In genomic region chr5:124087752-124088151, GRCh38 we compare ENCODE assay signal across 2 cellular contexts.
TF ChIP-seq lines count a peak whose summit lies in the region.

No MANE protein-coding gene starts in this region.

TF ChIP-seq in WTC11, 78 proteins besides CTCF, POLR2A, EP300 and RAD21 (continued from another document):
- TF ChIP-seq ZNF281 (CRISPR knock-in tag; IDR thresholded peaks at IDR 0.05) (no peak), MLX (CRISPR knock-in tag; IDR thresholded peaks at IDR 0.05) (no peak), MAX (CRISPR knock-in tag; IDR thresholded peaks at IDR 0.05) (no peak), SOX15 (CRISPR knock-in tag; IDR thresholded peaks at IDR 0.05) (no peak), ATF2 (CRISPR knock-in tag; IDR thresholded peaks at IDR 0.05; ENCODE audit: borderline replicate concordance, low read depth) (no peak)

TF ChIP-seq in SK-N-SH, 30 proteins besides CTCF, POLR2A, EP300 and RAD21:
- TF ChIP-seq REST (IDR thresholded peaks at IDR 0.05; ENCODE audit: low read depth, low read length) (no peak), JUND (IDR thresholded peaks at IDR 0.05) (no peak), EZH2phosphoT487 (IDR thresholded peaks at IDR 0.05; ENCODE audit: borderline replicate concordance, low read depth) (no peak), FOXJ3 (CRISPR knock-in tag; IDR thresholded peaks at IDR 0.05) (no peak), TAF1 (IDR thresholded peaks at IDR 0.05; ENCODE audit: borderline replicate concordance, low read depth, low read length) (no peak), FOXM1 (IDR thresholded peaks at IDR 0.05; ENCODE audit: low read depth) (no peak), NFIC (IDR thresholded peaks at IDR 0.05; ENCODE audit: borderline replicate concordance) (no peak), RCOR1 (IDR thresholded peaks at IDR 0.05; ENCODE audit: low read length) (no peak), ZBTB33 (IDR thresholded peaks at IDR 0.05; ENCODE audit: borderline replicate concordance, low read depth) (no peak), RFX5 (IDR thresholded peaks at IDR 0.05; ENCODE audit: low read length) (no peak), IRF3 (IDR thresholded peaks at IDR 0.05; ENCODE audit: low read depth, low read length) (no peak), GATA2 (CRISPR knock-in tag; IDR thresholded peaks at IDR 0.05) (no peak), MAX (IDR thresholded peaks at IDR 0.05; ENCODE audit: low read depth) (no peak), MXI1 (IDR thresholded peaks at IDR 0.05; ENCODE audit: low read depth, low read length) (no peak), TCF12 (IDR thresholded peaks at IDR 0.05) (no peak), RXRA (IDR thresholded peaks at IDR 0.05; ENCODE audit: borderline replicate concordance, low read depth) (no peak), SIN3A (IDR thresholded peaks at IDR 0.05; ENCODE audit: borderline replicate concordance, low read depth, low read length) (no peak), YY1 (IDR thresholded peaks at IDR 0.05; ENCODE audit: low read depth) (no peak), GABPA (IDR thresholded peaks at IDR 0.05; ENCODE audit: low read depth) (no peak)
